Comparison of ENCODE assay signal across 17 cellular contexts in genomic region chr15:95266481-95267061, GRCh38.
DNase-seq lines count a peak whose midpoint lies in the region; ATAC-seq and TF ChIP-seq lines count a peak whose summit lies in the region.
"Had no signal": no experiment of that assay in that cellular context is flagged by ENCODE, and none has a peak within 500 bp of the region (broad histone marks: within the 10 kb centered on the region; RNA-seq: fewer than 3 reads in every experiment).

No MANE protein-coding gene starts in this region.

- no peaks in the 10 kb centered on the region for H3K9me3 ChIP-seq in esophagus muscularis mucosa
- H3K9me3 ChIP-seq in lower lobe of right lung: no peaks in the 10 kb centered on the region
- H3K9me3 ChIP-seq in testis: no peaks in the 10 kb centered on the region

- no peaks in the 10 kb centered on the region for H3K27me3 ChIP-seq in GM23338 (ENCODE audit: insufficient read depth)
- no peaks in the 10 kb centered on the region for H3K27me3 ChIP-seq in esophagus muscularis mucosa
- no peaks in the 10 kb centered on the region for H3K27me3 ChIP-seq in lower lobe of right lung (ENCODE audit: low read depth)
- no peaks in the 10 kb centered on the region for H3K27me3 ChIP-seq in testis
- H3K27me3 ChIP-seq: neural progenitor cell had no signal

- H3K4me1 Mint-ChIP-seq in GM23338 (no peaks in the 10 kb centered on the region; the same call in 1 of the 3 replicates), T-cell (no peaks in the 10 kb centered on the region)
- H3K4me1 Mint-ChIP-seq in stimulated activated memory B cell treated with anti-CD40 and anti-IgM and Interleukin-4, amounts not matched to agents 10 μg/mL and 1 μg/mL and 100 μg/mL, for 72 hours: no peaks in the 10 kb centered on the region
- H3K4me1 Mint-ChIP-seq: neural progenitor cell had no signal

- TF ChIP-seq POLR2A in esophagus muscularis mucosa (IDR thresholded peaks at IDR 0.05; ENCODE audit: low read depth) (no peak), testis (IDR thresholded peaks at IDR 0.05) (no peak)

- H3K36me3 Mint-ChIP-seq in GM23338 (ENCODE audit: low read depth) (no peaks in the 10 kb centered on the region), T-cell (no peaks in the 10 kb centered on the region)
- H3K36me3 Mint-ChIP-seq in stimulated activated memory B cell treated with anti-CD40 and anti-IgM and Interleukin-4, amounts not matched to agents 10 μg/mL and 1 μg/mL and 100 μg/mL, for 72 hours: no peaks in the 10 kb centered on the region
- H3K36me3 Mint-ChIP-seq: neural progenitor cell had no signal

- no peaks in the 10 kb centered on the region for H3F3A ChIP-seq in GM23338 (replicated peaks; ENCODE audit: low read depth)

- no peak for TF ChIP-seq CTCF in GM23338 (conservative IDR thresholded peaks at IDR 0.05; ENCODE audit: low read depth in 2 of 2)
- TF ChIP-seq CTCF in esophagus muscularis mucosa (IDR thresholded peaks at IDR 0.05): no peak
- no peak for TF ChIP-seq CTCF in lower lobe of right lung (IDR thresholded peaks at IDR 0.05)
- TF ChIP-seq CTCF in testis (IDR thresholded peaks at IDR 0.05): no peak

- ATAC-seq in GM23338: no peak
- no peak for ATAC-seq in lower lobe of right lung
- ATAC-seq in T-cell (replicated peaks in 1 of 4): no peak
- ATAC-seq in GM18861 (IDR thresholded peaks at IDR 0.05; ENCODE audit: unreplicated experiment): no peak
- ATAC-seq in stimulated activated memory B cell treated with anti-CD40 and anti-IgM and Interleukin-4, amounts not matched to agents 10 μg/mL and 1 μg/mL and 100 μg/mL, for 72 hours: no peak
- ATAC-seq: stimulated activated naive CD8-positive, alpha-beta T cell treated with anti-CD3 and anti-CD28 coated beads, Interleukin-15, Interleukin-2, amounts not matched to agents 100 U/mL and 50 U/mL, for 24 hours had no signal

- H3K27ac Mint-ChIP-seq in GM23338: no peak overlapping the region
- no peak overlapping the region for H3K27ac Mint-ChIP-seq in T-cell
- H3K27ac Mint-ChIP-seq in stimulated activated memory B cell treated with anti-CD40 and anti-IgM and Interleukin-4, amounts not matched to agents 10 μg/mL and 1 μg/mL and 100 μg/mL, for 72 hours: no peak overlapping the region
- H3K27ac Mint-ChIP-seq: neural progenitor cell had no signal

- 27% methylated on average over 7 of the region's 7 CpGs for WGBS in esophagus muscularis mucosa
- WGBS in testis, 2 donors: 41 to 49% methylated on average over 7 of the region's 7 CpGs

- no peak overlapping the region for H3K4me3 Mint-ChIP-seq in GM23338
- no peak overlapping the region for H3K4me3 Mint-ChIP-seq in T-cell
- H3K4me3 Mint-ChIP-seq in stimulated activated memory B cell treated with anti-CD40 and anti-IgM and Interleukin-4, amounts not matched to agents 10 μg/mL and 1 μg/mL and 100 μg/mL, for 72 hours: no peak overlapping the region
- H3K4me3 Mint-ChIP-seq: neural progenitor cell had no signal

- H3K4me3 ChIP-seq in GM23338: no peak overlapping the region
- H3K4me3 ChIP-seq in esophagus muscularis mucosa: peak overlapping the region in 1 of 4 donors; percentile 10
- H3K4me3 ChIP-seq in lower lobe of right lung: no peak overlapping the region
- H3K4me3 ChIP-seq in testis: no peak overlapping the region
- H3K4me3 ChIP-seq: neural progenitor cell had no signal

- POLR2A ChIA-PET in T-cell (lab: Charles Lee): interaction anchor here in 1 of 2 donors (0.5 kb wide), 1 partner anchor 801 kb away, joined by 3 read pairs; no protein-coding TSS in a partner anchor

- no peak overlapping the region for H3K4me2 ChIP-seq in GM23338
- H3K4me2 ChIP-seq: neural progenitor cell had no signal

- peaks cover under 1% of the 10 kb centered on the region; the same call in 1 of the 2 replicates for H3K9me2 ChIP-seq in GM23338 (ENCODE audit: insufficient read depth)

- intact Hi-C loops in esophagus muscularis mucosa (cut with DNase I) (loop anchor here (10.0 kb wide), 2 partner anchors 168 to 1088 kb away; no protein-coding TSS in a partner anchor), lower lobe of right lung (cut with DNase I) (no loop called here), testis (cut with DNase I; ENCODE audit: low total_unique reads) (loop anchor here (10.0 kb wide), 2 partner anchors 198 to 1078 kb away; no protein-coding TSS in a partner anchor)

- no peak for TF ChIP-seq EP300 in esophagus muscularis mucosa (IDR thresholded peaks at IDR 0.05)

- H3K9me3 Mint-ChIP-seq in GM23338 (no peaks in the 10 kb centered on the region; the same call in 2 of the 3 replicates), T-cell (no peaks in the 10 kb centered on the region)
- H3K9me3 Mint-ChIP-seq in stimulated activated memory B cell treated with anti-CD40 and anti-IgM and Interleukin-4, amounts not matched to agents 10 μg/mL and 1 μg/mL and 100 μg/mL, for 72 hours: peaks cover 4% of the 10 kb centered on the region

- H2AFZ ChIP-seq in GM23338: 0 out of 2 replicates have a peak overlapping the region, but pooled peaks have one; percentile 67
- H2AFZ ChIP-seq: neural progenitor cell had no signal

- CTCF ChIA-PET in T-cell (lab: Charles Lee): interaction anchor here in 1 of 2 donors (0.5 kb wide), 2 partner anchors 24 to 1965 kb away, joined by 5 to 8 read pairs; no protein-coding TSS in a partner anchor

- H3K27ac ChIP-seq in GM23338 (ENCODE audit: low read depth) (no peak overlapping the region), esophagus muscularis mucosa (replicated peaks in 1 of 4) (peak overlapping the region; percentile 68 to 79 (median 73)), lower lobe of right lung (peak overlapping the region; percentile 48), testis (peak overlapping the region; percentile 37 to 43)
- H3K27ac ChIP-seq: C4-2B, epithelial cell of prostate, neural progenitor cell had no signal

- DNase-seq in GM23338 (ENCODE audit: low spot score) (no peak), esophagus muscularis mucosa (ENCODE audit: extremely low spot score) (no peak), lower lobe of right lung (no peak), testis (peak; percentile 58), T-cell (no peak)
- DNase-seq in stimulated activated CD4-positive, alpha-beta T cell treated with anti-CD3 and anti-CD28 coated beads, Interleukin-15, amount 100 ng/mL, for 24 hours: no peak
- DNase-seq: activated T-cell treated with anti-CD3 and anti-CD28 coated beads, Interleukin-2, amount 50 U/mL, for 1 hour; DMS79; NCI-H82; RPMI8226; stimulated activated naive CD8-positive, alpha-beta T cell treated with anti-CD3 and anti-CD28 coated beads, Interleukin-15, Interleukin-2, amounts not matched to agents 100 U/mL and 50 U/mL, for 24 hours; T-helper 2 cell had no signal

- H3K4me1 ChIP-seq in GM23338 (ENCODE audit: insufficient read depth) (no peaks in the 10 kb centered on the region), esophagus muscularis mucosa (peaks cover 3 to 56% (median 46%) of the 10 kb centered on the region in 4 donors), lower lobe of right lung (peaks cover 28% of the 10 kb centered on the region), testis (peaks cover 4% of the 10 kb centered on the region)

- H3K36me3 ChIP-seq in GM23338 (ENCODE audit: insufficient read depth): no peaks in the 10 kb centered on the region
- H3K36me3 ChIP-seq in esophagus muscularis mucosa: no peaks in the 10 kb centered on the region
- no peaks in the 10 kb centered on the region for H3K36me3 ChIP-seq in lower lobe of right lung
- H3K36me3 ChIP-seq in testis (ENCODE audit: low read depth, missing control alignments): no peaks in the 10 kb centered on the region
- H3K36me3 ChIP-seq: neural progenitor cell had no signal

- no peaks in the 10 kb centered on the region for H3K27me3 Mint-ChIP-seq in GM23338 (ENCODE audit: insufficient read depth, low read depth, poor library complexity)
- peaks cover 6 to 7% of the 10 kb centered on the region in 2 donors for H3K27me3 Mint-ChIP-seq in T-cell
- H3K27me3 Mint-ChIP-seq in stimulated activated memory B cell treated with anti-CD40 and anti-IgM and Interleukin-4, amounts not matched to agents 10 μg/mL and 1 μg/mL and 100 μg/mL, for 72 hours: no peaks in the 10 kb centered on the region

- H3K79me2 ChIP-seq in GM23338 (replicated peaks; ENCODE audit: insufficient read depth): no peaks in the 10 kb centered on the region

- H4K20me1 ChIP-seq in GM23338 (replicated peaks; ENCODE audit: insufficient read depth): no peaks in the 10 kb centered on the region

TF ChIP-seq in GM23338, 12 proteins besides CTCF, POLR2A, EP300 and RAD21 (continues in another document):
- TF ChIP-seq ZNF114 (CRISPR knock-in tag; IDR thresholded peaks at IDR 0.05): no peak
- TF ChIP-seq EZH2 (IDR thresholded peaks at IDR 0.05; ENCODE audit: low read depth, unreplicated experiment): no peak
- no peak for TF ChIP-seq ETS1 (IDR thresholded peaks at IDR 0.05)
- no peak for TF ChIP-seq CREB1 (CRISPR knock-in tag; IDR thresholded peaks at IDR 0.05; ENCODE audit: low read depth)
- no peak for TF ChIP-seq JUNB (IDR thresholded peaks at IDR 0.05; ENCODE audit: unreplicated experiment)
- no peak for TF ChIP-seq POLR2AphosphoS5 (IDR thresholded peaks at IDR 0.05; ENCODE audit: low read depth)
